In the genomic region with DNA sequence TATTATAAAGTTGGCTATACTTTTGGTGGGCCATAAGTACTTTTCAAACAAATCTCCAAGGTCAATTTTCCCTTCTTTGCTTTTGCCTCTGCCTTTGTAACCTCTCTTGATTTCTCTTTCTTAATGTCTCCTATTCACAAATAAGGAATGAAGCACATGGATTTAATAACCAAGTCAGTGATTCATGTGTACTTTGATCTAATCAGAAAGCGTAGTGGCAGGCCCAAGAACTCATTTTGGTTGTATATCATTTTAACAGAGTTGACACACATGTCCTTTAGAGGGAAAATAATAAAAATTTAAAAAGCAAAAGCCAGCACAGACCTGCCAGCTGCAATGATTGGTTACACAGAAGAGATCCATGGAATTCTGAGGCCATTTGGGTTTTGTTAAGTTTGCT, we compare ENCODE assay signal across 16 cellular contexts.
"Had no signal": no experiment of that assay in that cellular context is flagged by ENCODE, and none has a peak within 500 bp of the region (broad histone marks: within the 10 kb centered on the region; RNA-seq: fewer than 3 reads in every experiment).

No MANE protein-coding gene starts in this region.

- H3K4me3 ChIP-seq: thyroid gland had no signal

- H3K27me3 ChIP-seq: thyroid gland had no signal

- H3K4me1 ChIP-seq: parathyroid adenoma, thyroid gland had no signal

- H3K36me3 ChIP-seq: thyroid gland, WERI-Rb-1 had no signal

- H3K9me3 ChIP-seq: thyroid gland had no signal

- DNase-seq: activated CD4-positive, alpha-beta T cell treated with anti-CD3 and anti-CD28 coated beads for 1 hour; activated CD8-positive, alpha-beta memory T cell treated with anti-CD3 and anti-CD28 coated beads for 24 hours; activated CD8-positive, alpha-beta memory T cell treated with anti-CD3 and anti-CD28 coated beads, Interleukin-2, amount 50 U/mL, for 48 hours; activated effector memory CD4-positive, alpha-beta T cell treated with Interleukin-2 at 50 U/mL for 16 hours; activated naive CD4-positive, alpha-beta T cell treated with anti-CD3 and anti-CD28 coated beads, Interleukin-2, amount 50 U/mL, for 16 hours; activated T-cell treated with anti-CD3 and anti-CD28 coated beads, Interleukin-2, amount 50 U/mL, for 48 hours; amniotic stem cell; effector memory CD8-positive, alpha-beta T cell; retina; stimulated activated CD4-positive, alpha-beta T cell treated with anti-CD3 and anti-CD28 coated beads, Interleukin-1b, Interleukin-23, amount 100 ng/mL, for 48 hours; stimulated activated CD8-positive, alpha-beta memory T cell treated with anti-CD3 and anti-CD28 coated beads, Interleukin-4, amount 100 ng/mL, for 48 hours; stimulated activated naive CD4-positive, alpha-beta T cell; T-helper 17 cell; thyroid gland; WERI-Rb-1 had no signal

- H3K27ac ChIP-seq: parathyroid adenoma, thyroid gland, WERI-Rb-1 had no signal
